Comparison of ENCODE assay signal across 27 cellular contexts in the genomic region with DNA sequence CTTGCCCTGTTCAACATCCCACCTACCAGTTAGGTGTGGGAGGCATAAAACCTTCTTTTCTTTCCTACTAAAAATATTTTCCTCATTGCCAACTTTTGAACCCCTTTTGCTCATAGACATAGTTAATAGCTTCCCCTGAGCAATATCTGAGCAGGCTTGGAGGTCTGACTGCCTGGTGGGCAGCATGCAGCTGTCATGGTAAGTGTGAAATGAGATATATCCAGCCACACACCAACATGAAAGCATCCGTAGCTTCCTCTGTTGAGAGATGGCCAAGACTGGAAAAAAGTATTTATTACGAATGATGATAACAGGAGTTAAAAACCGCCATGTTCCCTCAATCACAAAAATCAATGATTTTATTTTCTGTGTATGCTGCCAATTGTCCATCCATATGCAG.
"Had no signal": no experiment of that assay in that cellular context is flagged by ENCODE, and none has a peak within 500 bp of the region (broad histone marks: within the 10 kb centered on the region; RNA-seq: fewer than 3 reads in every experiment).

No MANE protein-coding gene starts in this region.

- H3K4me3 ChIP-seq: left lung, lower lobe of right lung, pancreas, prostate gland, spleen, suprapubic skin, thoracic aorta, tibial artery, upper lobe of right lung had no signal

- ATAC-seq: left colon; left lung; lower lobe of right lung; naive thymus-derived CD8-positive, alpha-beta T cell; pancreas; right cardiac atrium; sciatic nerve; upper lobe of right lung had no signal

- H3K36me3 ChIP-seq: left lung, lower lobe of right lung, pancreas, prostate gland, spleen, suprapubic skin, thoracic aorta, tibial artery, upper lobe of right lung had no signal

- H3K27me3 ChIP-seq: left lung, pancreas, spleen, suprapubic skin, tibial artery, upper lobe of right lung had no signal

- H3K27ac Mint-ChIP-seq: immature natural killer cell; naive thymus-derived CD8-positive, alpha-beta T cell; nephron; stimulated activated effector memory CD8-positive, alpha-beta T cell treated with anti-CD3 and anti-CD28 coated beads, Interleukin-12 subunit alpha, Interleukin-12 subunit beta, amount 100 ng/mL, for 72 hours; stimulated activated naive CD8-positive, alpha-beta T cell treated with anti-CD3 and anti-CD28 coated beads, Interleukin-15, Interleukin-2, amounts not matched to agents 100 ng/mL and 50 ng/mL, for 24 hours had no signal

- H3K36me3 Mint-ChIP-seq: immature natural killer cell; naive thymus-derived CD8-positive, alpha-beta T cell; stimulated activated effector memory CD8-positive, alpha-beta T cell treated with anti-CD3 and anti-CD28 coated beads, Interleukin-12 subunit alpha, Interleukin-12 subunit beta, amount 100 ng/mL, for 72 hours had no signal

- DNase-seq: immature natural killer cell; kidney; left colon; left lung; lower lobe of right lung; mesenchymal stem cell; naive thymus-derived CD8-positive, alpha-beta T cell; nucleus accumbens; pancreas; posterior cingulate gyrus; retina; right cardiac atrium; small intestine; spleen; stimulated activated CD4-positive, alpha-beta T cell treated with anti-CD3 and anti-CD28 coated beads, Interleukin-4, amount 100 ng/mL, for 24 hours; stimulated activated naive CD4-positive, alpha-beta T cell; tibial artery; trophoblast cell; upper lobe of right lung had no signal

- H3K27ac ChIP-seq: left lung, lower lobe of right lung, pancreas, prostate gland, spleen, suprapubic skin, thoracic aorta, tibial artery, upper lobe of right lung had no signal

- H3K9me3 Mint-ChIP-seq: immature natural killer cell; naive thymus-derived CD8-positive, alpha-beta T cell; stimulated activated effector memory CD8-positive, alpha-beta T cell treated with anti-CD3 and anti-CD28 coated beads, Interleukin-12 subunit alpha, Interleukin-12 subunit beta, amount 100 ng/mL, for 72 hours; stimulated activated naive CD8-positive, alpha-beta T cell treated with anti-CD3 and anti-CD28 coated beads, Interleukin-15, Interleukin-2, amounts not matched to agents 100 ng/mL and 50 ng/mL, for 24 hours had no signal

- H3K4me3 Mint-ChIP-seq: immature natural killer cell; naive thymus-derived CD8-positive, alpha-beta T cell; nephron; neural crest cell; stimulated activated effector memory CD8-positive, alpha-beta T cell treated with anti-CD3 and anti-CD28 coated beads, Interleukin-12 subunit alpha, Interleukin-12 subunit beta, amount 100 ng/mL, for 72 hours; stimulated activated naive CD8-positive, alpha-beta T cell treated with anti-CD3 and anti-CD28 coated beads, Interleukin-15, Interleukin-2, amounts not matched to agents 100 ng/mL and 50 ng/mL, for 24 hours had no signal

- H3K9me3 ChIP-seq: left lung, lower lobe of right lung, pancreas, prostate gland, spleen, suprapubic skin, thoracic aorta, tibial artery, upper lobe of right lung had no signal

- H3K4me1 ChIP-seq: left lung, lower lobe of right lung, pancreas, prostate gland, spleen, suprapubic skin, tibial artery, upper lobe of right lung had no signal
